In genomic region chr17:42553866-42554249, GRCh38 we compare ENCODE assay signal across 6 cellular contexts.
DNase-seq lines count a peak whose midpoint lies in the region; ATAC-seq and TF ChIP-seq lines count a peak whose summit lies in the region.

No MANE protein-coding gene starts in this region.

- peak; percentile 29 to 36 for ATAC-seq in activated CD4-positive, CD25-positive, alpha-beta regulatory T cell treated with anti-CD3 and anti-CD28 coated beads, Interleukin-2, amount 50 U/mL, for 24 hours
- ATAC-seq in stimulated activated naive CD8-positive, alpha-beta T cell treated with anti-CD3 and anti-CD28 coated beads, Interleukin-15, Interleukin-2, amounts not matched to agents 100 U/mL and 50 U/mL, for 24 hours = no peak
- ATAC-seq in GM21619 (IDR thresholded peaks at IDR 0.05; ENCODE audit: unreplicated experiment) = no peak

- DNase-seq in activated CD4-positive, CD25-positive, alpha-beta regulatory T cell treated with anti-CD3 and anti-CD28 coated beads, Interleukin-2, amount 50 U/mL, for 72 hours = no peak
- DNase-seq in fibroblast of pulmonary artery (ENCODE audit: low read depth) (no peak), T-helper 9 cell (no peak)
- DNase-seq in stimulated activated naive CD8-positive, alpha-beta T cell treated with anti-CD3 and anti-CD28 coated beads, Interleukin-15, Interleukin-2, amounts not matched to agents 100 U/mL and 50 U/mL, for 24 hours = peak; percentile 33

- TF ChIP-seq CTCF in fibroblast of pulmonary artery (IDR thresholded peaks at IDR 0.05; ENCODE audit: low read length, missing control alignments) = no peak

- peak overlapping the region; percentile 81 for H3K4me3 ChIP-seq in fibroblast of pulmonary artery (replicated peaks; ENCODE audit: low read depth, low read length)

Comparison
In these comparisons a context has a peak if more than half of its experiments do, and no peak if none do; other contexts are left out.
1. ATAC-seq: peak in activated CD4-positive, CD25-positive, alpha-beta regulatory T cell treated with anti-CD3 and anti-CD28 coated beads, Interleukin-2, amount 50 U/mL, for 24 hours (2 of 2); none in stimulated activated naive CD8-positive, alpha-beta T cell treated with anti-CD3 and anti-CD28 coated beads, Interleukin-15, Interleukin-2, amounts not matched to agents 100 U/mL and 50 U/mL, for 24 hours (single experiment) and GM21619 (single experiment).